In genomic region chr9:106869028-106869427, GRCh38 we compare ENCODE assay signal across 12 cellular contexts. TPM values are rescaled to one million over a fixed set of nuclear protein-coding genes. Genes with fewer than 3 reads are reported as not detected.
A peak's percentile ranks its signal among the peaks of the same experiment; 100 is the strongest.
DNase-seq lines count a peak whose midpoint lies in the region; ATAC-seq, FAIRE-seq and TF ChIP-seq lines count a peak whose summit lies in the region.
"Had no signal": no experiment of that assay in that cellular context is flagged by ENCODE, and none has a peak within 500 bp of the region (broad histone marks: within the 10 kb centered on the region; RNA-seq: fewer than 3 reads in every experiment).

No MANE protein-coding gene starts in this region.

- no peaks in the 10 kb centered on the region for H3K9me3 ChIP-seq in skeletal muscle tissue (ENCODE audit: control insufficient read depth in 3 of 3, low read length in 3 of 3)

- FAIRE-seq in D721Med (lab: Jason Lieb, UNC): peak; percentile 11
- FAIRE-seq: K562 had no signal

- H3K4me3 ChIP-seq in dorsolateral prefrontal cortex: peak overlapping the region in 2 of 59 donors; percentile 13 to 17
- H3K4me3 ChIP-seq in skeletal muscle tissue (ENCODE audit: low read length in 3 of 3): no peak overlapping the region
- H3K4me3 ChIP-seq: K562 had no signal

- intact Hi-C loops in dorsolateral prefrontal cortex (cut with DNase I): loop anchor here (5.0 to 10.0 kb wide), 3 partner anchors 247 to 984 kb away; no protein-coding TSS in a partner anchor

- peak overlapping the region in 52 of 59 donors; percentile 0 to 84 (median 50) for H3K27ac ChIP-seq in dorsolateral prefrontal cortex
- peak overlapping the region; percentile 41 for H3K27ac ChIP-seq in skeletal muscle tissue (ENCODE audit: low read depth, low read length)

- no peaks in the 10 kb centered on the region for H3K27me3 ChIP-seq in dorsolateral prefrontal cortex
- H3K27me3 ChIP-seq in skeletal muscle tissue (ENCODE audit: control insufficient read depth in 3 of 3, insufficient read depth in 3 of 3, low read length in 3 of 3): no peaks in the 10 kb centered on the region

- DNase-seq in D721Med (ENCODE audit: insufficient read length, low spot score) (no peak), dorsolateral prefrontal cortex (no peak), left lobe of liver (ENCODE audit: low spot score) (no peak), UCSD-AML1 (lab: John Stamatoyannopoulos, UW; ENCODE audit: unreplicated experiment) (no peak), D341Med (ENCODE audit: low spot score) (no peak), MV-4-11 (lab: John Stamatoyannopoulos, UW) (no peak)
- DNase-seq: activated CD4-positive, alpha-beta T cell treated with anti-CD3 and anti-CD28 coated beads, Interleukin-2, amount 50 U/mL, for 1 hour; central memory CD4-positive, alpha-beta T cell; kidney glomerular epithelial cell had no signal

- peaks cover 41 to 56% (median 54%) of the 10 kb centered on the region in 3 donors for H3K4me1 ChIP-seq in skeletal muscle tissue (ENCODE audit: control insufficient read depth in 3 of 3, insufficient read depth in 3 of 3, low read length in 3 of 3)

- H3K36me3 ChIP-seq in skeletal muscle tissue (ENCODE audit: control insufficient read depth in 3 of 3, insufficient read depth in 3 of 3, low read length in 3 of 3): no peaks in the 10 kb centered on the region

- ATAC-seq in left lobe of liver (peak; percentile 44), SK-N-SH treated with all-trans-retinoic acid at 6 μM for 48 hours (no peak)
- ATAC-seq: K562 had no signal

- TF ChIP-seq CTCF in D721Med (IDR thresholded peaks at IDR 0.05; ENCODE audit: insufficient read depth, missing control alignments) (no peak), dorsolateral prefrontal cortex (IDR thresholded peaks at IDR 0.05 in 54 of 56, conservative IDR thresholded peaks at IDR 0.05 in 2 of 56; ENCODE audit: low read depth in 1 of 56, partially characterized antibody in 56 of 56) (no peak)

- H3K9ac ChIP-seq in skeletal muscle tissue (ENCODE audit: low read depth in 1 of 3, low read length in 3 of 3): no peak overlapping the region

TF ChIP-seq in SK-N-SH treated with all-trans-retinoic acid at 6 μM for 48 hours, 23 proteins besides CTCF, POLR2A, EP300 and RAD21:
- TF ChIP-seq TOX (CRISPR knock-in tag; IDR thresholded peaks at IDR 0.05; ENCODE audit: borderline replicate concordance) (no peak), CSDC2 (CRISPR knock-in tag; IDR thresholded peaks at IDR 0.05) (no peak), OSR1 (CRISPR knock-in tag; IDR thresholded peaks at IDR 0.05) (no peak), ZFP3 (CRISPR knock-in tag; IDR thresholded peaks at IDR 0.05) (no peak), SNAI2 (CRISPR knock-in tag; IDR thresholded peaks at IDR 0.05) (no peak), ESRRG (CRISPR knock-in tag; IDR thresholded peaks at IDR 0.05) (no peak), GLIS3 (CRISPR knock-in tag; IDR thresholded peaks at IDR 0.05) (no peak), ZNF70 (CRISPR knock-in tag; IDR thresholded peaks at IDR 0.05) (no peak)

RNA-seq across cellular contexts. Expression of gene ZNF462, which starts 6.1 kb away (rescaled TPM):
- total RNA-seq in dorsolateral prefrontal cortex (10 to 100 TPM; 28.3 to 76.5 (median 48.5) TPM), left lobe of liver (2.2 TPM), skeletal muscle tissue (28.7 TPM)
